In genomic region chr2:44150473-44150872, GRCh38 we compare ENCODE assay signal across 23 cellular contexts.
"Had no signal": no experiment of that assay in that cellular context is flagged by ENCODE, and none has a peak within 500 bp of the region (broad histone marks: within the 10 kb centered on the region; RNA-seq: fewer than 3 reads in every experiment).

No MANE protein-coding gene starts in this region.

- H3K4me1 Mint-ChIP-seq: IgD-negative memory B cell had no signal

- H3K4me2 ChIP-seq: KMS-11, SK-N-SH had no signal

- H3K4me3 ChIP-seq: K562 had no signal

- ATAC-seq: K562 had no signal

- H3K27ac Mint-ChIP-seq: IgD-negative memory B cell had no signal

- DNase-seq: Kasumi-1, MM.1S, NCI-H1092 treated with DMSO at 0.1 percent for 48 hours, NCI-H1436, NCI-H187, NCI-H2029, NCI-H2081 treated with DMSO at 0.1 percent for 48 hours, NCI-H2171, NCI-H226, NCI-H446, NCI-H510A, NCI-H524 treated with DMSO at 0.1 percent for 48 hours, NCI-H69, NCI-H774, Right ventricle myocardium superior, RPMI8226, SIG-M5, SK-N-SH, SW 1271 had no signal

- H3K9me3 ChIP-seq: SK-N-SH had no signal

- H3K27ac ChIP-seq: KMS-11 had no signal

- FAIRE-seq: K562, RCC 7860 had no signal

- H3K9ac ChIP-seq: KMS-11, SK-N-SH had no signal
